Comparison of ENCODE assay signal across 28 cellular contexts in the genomic region with DNA sequence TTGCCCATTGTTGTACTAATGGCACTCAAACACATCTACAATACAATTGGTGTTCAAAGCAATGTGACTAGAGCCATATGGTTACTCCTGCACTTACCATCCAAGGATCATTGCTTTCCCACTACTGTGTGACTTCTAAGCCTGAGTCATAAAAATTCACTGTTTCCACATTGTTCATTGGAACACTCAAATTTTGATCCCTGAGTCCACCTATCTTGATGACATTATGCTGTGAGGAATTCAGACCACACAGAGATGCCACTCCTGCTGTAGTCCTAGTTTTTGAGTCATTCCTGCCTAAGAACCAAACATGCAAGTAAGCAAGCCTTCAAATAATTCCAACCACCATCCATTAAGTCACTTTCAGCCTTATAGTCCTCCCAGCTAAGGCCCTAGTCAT.
"Had no signal": no experiment of that assay in that cellular context is flagged by ENCODE, and none has a peak within 500 bp of the region (broad histone marks: within the 10 kb centered on the region; RNA-seq: fewer than 3 reads in every experiment).

No MANE protein-coding gene starts in this region.

- H3K4me1 Mint-ChIP-seq: activated CD4-positive, alpha-beta T cell treated with anti-CD3 and anti-CD28 coated beads for 36 hours; activated naive CD4-positive, alpha-beta T cell treated with anti-CD3 and anti-CD28 coated beads, Interleukin-2, amount 50 U/mL, for 24 hours; brain; T-cell had no signal

- H3K27ac Mint-ChIP-seq: activated CD4-positive, alpha-beta T cell treated with anti-CD3 and anti-CD28 coated beads for 36 hours; activated CD8-positive, alpha-beta T cell treated with anti-CD3 and anti-CD28 coated beads for 36 hours; activated naive CD4-positive, alpha-beta T cell treated with anti-CD3 and anti-CD28 coated beads, Interleukin-2, amount 50 U/mL, for 24 hours; activated T-cell treated with anti-CD3 and anti-CD28 coated beads, Interleukin-2, amount 50 U/mL, for 24 hours; activated T-helper 1 cell treated with anti-CD3 and anti-CD28 coated beads, Interleukin-12 subunit alpha, Interleukin-12 subunit beta, Interleukin-2, Interleukin-4 antibody, amounts not matched to agents 30 ng/mL and 10 ng/mL and 1 ng/mL, durations not matched to agents 14 hours and 24 hours and 36 hours; brain; T-cell had no signal

- H3K36me3 Mint-ChIP-seq: activated naive CD4-positive, alpha-beta T cell treated with anti-CD3 and anti-CD28 coated beads, Interleukin-2, amount 50 U/mL, for 24 hours; brain; T-cell had no signal

- H3K4me3 Mint-ChIP-seq: activated CD4-positive, alpha-beta T cell treated with anti-CD3 and anti-CD28 coated beads for 36 hours; activated CD8-positive, alpha-beta T cell treated with anti-CD3 and anti-CD28 coated beads for 36 hours; activated naive CD4-positive, alpha-beta T cell treated with anti-CD3 and anti-CD28 coated beads, Interleukin-2, amount 50 U/mL, for 24 hours; activated T-cell treated with anti-CD3 and anti-CD28 coated beads, Interleukin-2, amount 50 U/mL, for 24 hours; activated T-helper 1 cell treated with anti-CD3 and anti-CD28 coated beads, Interleukin-12 subunit alpha, Interleukin-12 subunit beta, Interleukin-2, Interleukin-4 antibody, amounts not matched to agents 30 ng/mL and 10 ng/mL and 1 ng/mL, durations not matched to agents 14 hours and 24 hours and 36 hours; brain; T-cell had no signal

- H3K4me3 ChIP-seq: ascending aorta, cardiac muscle cell, Peyer's patch had no signal

- H3K9me3 ChIP-seq: ascending aorta, Peyer's patch had no signal

- H3K9me3 Mint-ChIP-seq: activated T-cell treated with anti-CD3 and anti-CD28 coated beads, Interleukin-2, amount 50 U/mL, for 24 hours; activated T-helper 1 cell treated with anti-CD3 and anti-CD28 coated beads, Interleukin-12 subunit alpha, Interleukin-12 subunit beta, Interleukin-2, Interleukin-4 antibody, amounts not matched to agents 30 ng/mL and 10 ng/mL and 1 ng/mL, durations not matched to agents 14 hours and 24 hours and 36 hours had no signal

- H3K4me1 ChIP-seq: ascending aorta, Peyer's patch had no signal

- DNase-seq: activated CD4-positive, alpha-beta T cell treated with anti-CD3 and anti-CD28 coated beads for 36 hours; activated CD4-positive, alpha-beta T cell treated with anti-CD3 and anti-CD28 coated beads, Interleukin-2, amount 50 U/mL, for 1 hour; activated CD8-positive, alpha-beta memory T cell treated with anti-CD3 and anti-CD28 coated beads, Interleukin-2, amount 50 U/mL, for 48 hours; activated CD8-positive, alpha-beta T cell treated with anti-CD3 and anti-CD28 coated beads for 36 hours; activated effector memory CD4-positive, alpha-beta T cell treated with Interleukin-2 at 50 U/mL for 16 hours; activated naive CD4-positive, alpha-beta T cell; activated T-cell treated with anti-CD3 and anti-CD28 coated beads, Interleukin-2, amount 50 U/mL, for 24 hours; amniotic stem cell; KG1; MV-4-11; NCI-H1092 treated with DMSO at 0.1 percent for 48 hours; NCI-H1417 treated with DMSO at 0.1 percent for 48 hours; NCI-H1694; NCI-H2029 treated with DMSO at 0.1 percent for 48 hours; NCI-H510A treated with DMSO at 0.1 percent for 48 hours; NCI-H69; NK-92 treated with Interleukin-12 subunit alpha and Interleukin-12 subunit beta, amount 100 ng/mL, for 24 hours; OCI-M1; Peyer's patch; SIG-M5; T-cell; T-helper 2 cell; WERI-Rb-1 had no signal

- H3K27me3 ChIP-seq: ascending aorta, cardiac muscle cell, Peyer's patch had no signal

- H3K36me3 ChIP-seq: ascending aorta, cardiac muscle cell, Peyer's patch, WERI-Rb-1 had no signal

- H3K27ac ChIP-seq: ascending aorta, cardiac muscle cell, Peyer's patch, WERI-Rb-1 had no signal

- H3K27me3 Mint-ChIP-seq: activated CD4-positive, alpha-beta T cell treated with anti-CD3 and anti-CD28 coated beads for 36 hours; activated T-cell treated with anti-CD3 and anti-CD28 coated beads, Interleukin-2, amount 50 U/mL, for 24 hours had no signal
